ENCODE assay signal across 13 cellular contexts in genomic region chr19:35207391-35207871, GRCh38. TPM values are rescaled to one million over a fixed set of nuclear protein-coding genes. Genes with fewer than 3 reads are reported as not detected.
DNase-seq lines count a peak whose midpoint lies in the region; ATAC-seq and TF ChIP-seq lines count a peak whose summit lies in the region.
"Had no signal": no experiment of that assay in that cellular context is flagged by ENCODE, and none has a peak within 500 bp of the region (broad histone marks: within the 10 kb centered on the region; RNA-seq: fewer than 3 reads in every experiment).

No MANE protein-coding gene starts in this region.

- H3K36me3 ChIP-seq in endodermal cell (ENCODE audit: control insufficient read depth, insufficient read depth, low read length): no peaks in the 10 kb centered on the region
- H3K36me3 ChIP-seq: right atrium auricular region, thyroid gland had no signal

- H3K36me3 Mint-ChIP-seq in IgD-negative memory B cell (no peaks in the 10 kb centered on the region), endodermal cell (ENCODE audit: low read depth) (no peaks in the 10 kb centered on the region)
- peaks cover 7 to 20% of the 10 kb centered on the region in 2 donors for H3K36me3 Mint-ChIP-seq in activated naive CD4-positive, alpha-beta T cell treated with anti-CD3 and anti-CD28 coated beads, Interleukin-2, amount 50 U/mL, for 72 hours
- peaks cover 0 to 5% (median 4%) of the 10 kb centered on the region in 3 donors for H3K36me3 Mint-ChIP-seq in naive thymus-derived CD8-positive, alpha-beta T cell

- H3K9me3 Mint-ChIP-seq in IgD-negative memory B cell: peaks cover 0 to 2% (median 0%) of the 10 kb centered on the region in 3 donors
- H3K9me3 Mint-ChIP-seq in activated naive CD4-positive, alpha-beta T cell treated with anti-CD3 and anti-CD28 coated beads, Interleukin-2, amount 50 U/mL, for 72 hours: peaks cover 0 to 7% of the 10 kb centered on the region in 2 donors
- peaks cover 0 to 7% (median 2%) of the 10 kb centered on the region in 9 donors for H3K9me3 Mint-ChIP-seq in naive thymus-derived CD8-positive, alpha-beta T cell
- no peaks in the 10 kb centered on the region for H3K9me3 Mint-ChIP-seq in endodermal cell

- H3K4me1 ChIP-seq in endodermal cell (ENCODE audit: control insufficient read depth, insufficient read depth, low read length): no peaks in the 10 kb centered on the region
- H3K4me1 ChIP-seq: thyroid gland had no signal

- POLR2A ChIA-PET in naive thymus-derived CD8-positive, alpha-beta T cell (lab: Charles Lee): interaction anchor here (1.0 to 2.3 kb wide), 7 partner anchors 22 to 125 kb away, joined by 3 to 29 read pairs (median 3); partner anchors contain the start of gene FXYD5

- H3K27ac Mint-ChIP-seq in IgD-negative memory B cell: peak overlapping the region; percentile 94 to 99 (median 98)
- H3K27ac Mint-ChIP-seq in activated naive CD4-positive, alpha-beta T cell treated with anti-CD3 and anti-CD28 coated beads, Interleukin-2, amount 50 U/mL, for 72 hours: peak overlapping the region; percentile 91 to 94
- peak overlapping the region; percentile 92 to 100 (median 98) for H3K27ac Mint-ChIP-seq in naive thymus-derived CD8-positive, alpha-beta T cell
- no peak overlapping the region for H3K27ac Mint-ChIP-seq in endodermal cell

- TF ChIP-seq CTCF in endodermal cell (conservative IDR thresholded peaks at IDR 0.05): no peak

- no peaks in the 10 kb centered on the region for H3K9me3 ChIP-seq in endodermal cell (ENCODE audit: control insufficient read depth, low read length)
- H3K9me3 ChIP-seq: right atrium auricular region, thyroid gland had no signal

- H3K27ac ChIP-seq in endodermal cell (ENCODE audit: low read depth, low read length): no peak overlapping the region
- H3K27ac ChIP-seq: right atrium auricular region, thyroid gland had no signal

- H3K27me3 ChIP-seq in endodermal cell (ENCODE audit: control insufficient read depth, insufficient read depth, low read length, poor library complexity, severe bottlenecking): no peaks in the 10 kb centered on the region
- H3K27me3 ChIP-seq: right atrium auricular region, thyroid gland had no signal

- H3K4me3 Mint-ChIP-seq in IgD-negative memory B cell (peak overlapping the region in 3 of 4 donors; percentile 43 to 68 (median 61)), endodermal cell (no peak overlapping the region)
- H3K4me3 Mint-ChIP-seq in naive thymus-derived CD8-positive, alpha-beta T cell: peak overlapping the region in 9 of 10 donors; percentile 12 to 70 (median 45)

- H3K4me3 ChIP-seq in endodermal cell (ENCODE audit: low read length): no peak overlapping the region
- H3K4me3 ChIP-seq: right atrium auricular region, thyroid gland had no signal

- WGBS in endodermal cell (ENCODE audit: insufficient coverage in 1 of 2, insufficient read length in 1 of 2), 2 experiments: 91 to 95% methylated on average over 4 to 6 of the region's 8 CpGs

- peak in 1 of 2 donors; percentile 15 for ATAC-seq in activated naive CD4-positive, alpha-beta T cell treated with anti-CD3 and anti-CD28 coated beads, Interleukin-2, amount 50 U/mL, for 72 hours
- ATAC-seq in naive thymus-derived CD8-positive, alpha-beta T cell: peak in 1 of 2 donors; percentile 2
- ATAC-seq in HG03342 (IDR thresholded peaks at IDR 0.05; ENCODE audit: unreplicated experiment): no peak

- DNase-seq in T-helper 1 cell (peak in 4 of 5 donors; percentile 43 to 48 (median 46)), endodermal cell (no peak), SKM-1 treated with dmso at 0.1 percent for 144 hours (lab: John Stamatoyannopoulos, UW; ENCODE audit: unreplicated experiment) (no peak), SW 1271 (lab: John Stamatoyannopoulos, UW) (no peak)
- DNase-seq in activated naive CD4-positive, alpha-beta T cell treated with anti-CD3 and anti-CD28 coated beads, Interleukin-2, amount 50 U/mL, for 72 hours (ENCODE audit: low spot score in 2 of 2): peak in 1 of 2 donors; percentile 52
- DNase-seq in naive thymus-derived CD8-positive, alpha-beta T cell: peak in 6 of 10 donors; percentile 23 to 69 (median 51)
- DNase-seq: foreskin fibroblast, NCI-H2107, thyroid gland had no signal

- peaks cover 44 to 58% (median 53%) of the 10 kb centered on the region in 3 donors for H3K4me1 Mint-ChIP-seq in IgD-negative memory B cell
- H3K4me1 Mint-ChIP-seq in naive thymus-derived CD8-positive, alpha-beta T cell: peaks cover 43 to 90% (median 84%) of the 10 kb centered on the region in 4 donors
- peaks cover 13% of the 10 kb centered on the region for H3K4me1 Mint-ChIP-seq in endodermal cell

- no peak overlapping the region for H3K9ac ChIP-seq in endodermal cell (ENCODE audit: extremely low read depth, low read length, poor library complexity, severe bottlenecking)

- no peaks in the 10 kb centered on the region for H3K27me3 Mint-ChIP-seq in IgD-negative memory B cell
- H3K27me3 Mint-ChIP-seq in naive thymus-derived CD8-positive, alpha-beta T cell: peaks cover 0 to 2% (median 0%) of the 10 kb centered on the region in 5 donors
- H3K27me3 Mint-ChIP-seq in endodermal cell (ENCODE audit: insufficient read depth): no peaks in the 10 kb centered on the region

RNA-seq across cellular contexts. Expression of gene FAM187B, which starts 21.1 kb away (rescaled TPM):
- not detected for polyA plus RNA-seq in IgD-negative memory B cell
- total RNA-seq in activated naive CD4-positive, alpha-beta T cell treated with anti-CD3 and anti-CD28 coated beads, Interleukin-2, amount 50 U/mL, for 72 hours: not detected
- not detected for total RNA-seq in naive thymus-derived CD8-positive, alpha-beta T cell
- polyA plus RNA-seq in naive thymus-derived CD8-positive, alpha-beta T cell: not detected
- not detected for total RNA-seq in endodermal cell
- polyA plus RNA-seq in endodermal cell (2013, experiment 1 of 2): not detected
- not detected for polyA plus RNA-seq in endodermal cell (2013, experiment 2 of 2)
- total RNA-seq: LHCN-M2, right atrium auricular region had no signal

RNA-seq across cellular contexts. Expression of gene LSR, which starts 41.4 kb away (rescaled TPM):
- 49.1 TPM for polyA plus RNA-seq in IgD-negative memory B cell
- total RNA-seq in activated naive CD4-positive, alpha-beta T cell treated with anti-CD3 and anti-CD28 coated beads, Interleukin-2, amount 50 U/mL, for 72 hours: 10 to 100 TPM; 10.3 to 41.0 TPM
- 10 to 100 TPM; 57.4 to 59.9 TPM for total RNA-seq in naive thymus-derived CD8-positive, alpha-beta T cell
- polyA plus RNA-seq in naive thymus-derived CD8-positive, alpha-beta T cell: 100 to 1,000 TPM in 1 of 3 donors, 10 to 100 TPM in 2; 36.7 to 106 (median 65.7) TPM
- 100 to 1,000 TPM; 112 to 170 TPM for total RNA-seq in endodermal cell
- polyA plus RNA-seq in endodermal cell (2013, experiment 1 of 2): 51.6 TPM
- 36.3 TPM for polyA plus RNA-seq in endodermal cell (2013, experiment 2 of 2)

RNA-seq across cellular contexts. Expression of gene FXYD5, which starts 52.9 kb away (rescaled TPM):
- polyA plus RNA-seq in IgD-negative memory B cell: 417 TPM
- 100 to 1,000 TPM; 279 to 283 TPM for total RNA-seq in activated naive CD4-positive, alpha-beta T cell treated with anti-CD3 and anti-CD28 coated beads, Interleukin-2, amount 50 U/mL, for 72 hours
- 100 to 1,000 TPM; 339 to 351 TPM for total RNA-seq in naive thymus-derived CD8-positive, alpha-beta T cell
- 100 to 1,000 TPM; 281 to 544 (median 452) TPM for polyA plus RNA-seq in naive thymus-derived CD8-positive, alpha-beta T cell
- 10 to 100 TPM; 24.0 to 29.6 TPM for total RNA-seq in endodermal cell
- 36.6 TPM for polyA plus RNA-seq in endodermal cell (2013, experiment 1 of 2)
- 27.4 TPM for polyA plus RNA-seq in endodermal cell (2013, experiment 2 of 2)

Comparison
In these comparisons a context has a peak if more than half of its experiments do, and no peak if none do; other contexts are left out.
1. DNase-seq: peak in T-helper 1 cell (4 of 5) and naive thymus-derived CD8-positive, alpha-beta T cell (6 of 10); none in endodermal cell (single experiment), SKM-1 treated with dmso at 0.1 percent for 144 hours (single experiment) and SW 1271 (0 of 2).
2. RNA of gene FXYD5, which starts 52.9 kb away (total RNA-seq): 339 to 351 TPM in naive thymus-derived CD8-positive, alpha-beta T cell and 279 to 283 TPM in activated naive CD4-positive, alpha-beta T cell treated with anti-CD3 and anti-CD28 coated beads, Interleukin-2, amount 50 U/mL, for 72 hours; 24.0 to 29.6 TPM in endodermal cell; every median in the first group is over 4 times any median in the second.